ENCODE assay signal across 19 cellular contexts in the genomic region with DNA sequence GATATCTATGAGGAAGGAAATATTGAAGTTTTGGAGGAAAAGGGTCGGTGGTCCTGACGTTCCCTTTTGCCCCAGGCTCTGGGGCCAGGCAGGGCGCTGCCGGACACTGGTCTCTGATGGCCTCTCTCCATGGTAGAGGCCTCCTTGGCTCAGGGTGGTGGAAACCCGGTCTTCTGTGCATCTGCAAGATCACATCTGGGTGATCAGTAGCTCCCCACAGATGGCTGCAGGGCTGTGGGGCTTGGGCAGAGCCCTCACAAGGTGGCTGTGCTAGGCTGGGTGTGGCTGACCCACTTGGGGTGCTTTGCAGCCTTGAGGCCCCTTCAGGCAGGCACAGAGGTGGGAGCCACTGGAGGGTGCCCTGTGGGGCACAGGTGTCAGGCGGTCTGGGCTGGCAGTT. TPM values are rescaled to one million over a fixed set of nuclear protein-coding genes. Genes with fewer than 3 reads are reported as not detected.
DNase-seq lines count a peak whose midpoint lies in the region; ATAC-seq and TF ChIP-seq lines count a peak whose summit lies in the region.
"Had no signal": no experiment of that assay in that cellular context is flagged by ENCODE, and none has a peak within 500 bp of the region (broad histone marks: within the 10 kb centered on the region; RNA-seq: fewer than 3 reads in every experiment).

No MANE protein-coding gene starts in this region.

- no peaks in the 10 kb centered on the region for H3K9me2 ChIP-seq in OCI-LY7 (ENCODE audit: insufficient read depth, low read length)

- no peaks in the 10 kb centered on the region for H4K20me1 ChIP-seq in OCI-LY7 (ENCODE audit: insufficient read depth, low read length)

- H3K4me3 ChIP-seq in heart left ventricle (no peak overlapping the region), OCI-LY7 (ENCODE audit: low read depth, low read length, poor library complexity, severe bottlenecking) (no peak overlapping the region), spleen (no peak overlapping the region)
- H3K4me3 ChIP-seq: K562 had no signal

- H3K79me2 ChIP-seq in OCI-LY7 (ENCODE audit: insufficient read depth, low read depth, low read length): no peaks in the 10 kb centered on the region

- intact Hi-C loops in heart left ventricle (cut with DNase I) (loop anchor here in 1 of 10 donors (5.0 kb wide), 1 partner anchor 41 kb away; no protein-coding TSS in a partner anchor), left ventricle myocardium superior (cut with micrococcal nuclease) (no loop called here), OCI-LY7 (cut with micrococcal nuclease; ENCODE audit: unreplicated experiment) (loop anchor here (5.0 kb wide), 1 partner anchor 46 kb away; no protein-coding TSS in a partner anchor), spleen (cut with DNase I; ENCODE audit: low total_unique reads) (no loop called here)

- H3K27me3 ChIP-seq in heart left ventricle (no peaks in the 10 kb centered on the region), spleen (replicated peaks in 1 of 7) (no peaks in the 10 kb centered on the region)

- TF ChIP-seq POLR2A in heart left ventricle (IDR thresholded peaks at IDR 0.05) (no peak), spleen (IDR thresholded peaks at IDR 0.05) (no peak)

- H3K36me3 ChIP-seq in heart left ventricle (no peaks in the 10 kb centered on the region), OCI-LY7 (ENCODE audit: insufficient read depth, low read length) (no peaks in the 10 kb centered on the region), spleen (no peaks in the 10 kb centered on the region)

- no TSS peak for BruUV-seq in OCI-LY7 (replicated peaks; lab: Mats Ljungman, UMichigan)

- ATAC-seq in heart left ventricle (no peak), left ventricle myocardium superior (no peak), HG03097 (IDR thresholded peaks at IDR 0.05; ENCODE audit: low FRiP score, unreplicated experiment) (no peak), HG03095 (IDR thresholded peaks at IDR 0.05; ENCODE audit: unreplicated experiment) (no peak)

- no peak overlapping the region for H3K4me3 Mint-ChIP-seq in nephron progenitor cell

- no peak overlapping the region; the same call in 1 of the 2 replicates for H3K4me2 ChIP-seq in OCI-LY7 (ENCODE audit: low read length)

- POLR2A ChIA-PET in OCI-LY7 (lab: Charles Lee): no interaction called here

- peak overlapping the region; percentile 40; the same call in 1 of the 2 replicates for H2AFZ ChIP-seq in OCI-LY7 (ENCODE audit: low read length)

- peaks cover 13% of the 10 kb centered on the region for H3K27me3 Mint-ChIP-seq in nephron progenitor cell (ENCODE audit: low read depth, poor library complexity)

- CTCF ChIA-PET in OCI-LY7 (lab: Charles Lee; ENCODE audit: unreplicated experiment): no interaction called here

- H3K9me3 Mint-ChIP-seq in nephron progenitor cell: no peaks in the 10 kb centered on the region

- TF ChIP-seq CTCF in heart left ventricle (IDR thresholded peaks at IDR 0.05): no peak
- TF ChIP-seq CTCF in OCI-LY7 (conservative IDR thresholded peaks at IDR 0.05; ENCODE audit: low read length): no peak
- no peak for TF ChIP-seq CTCF in nephron progenitor cell (IDR thresholded peaks at IDR 0.05)
- TF ChIP-seq CTCF in spleen (IDR thresholded peaks at IDR 0.05 in 8 of 11, conservative IDR thresholded peaks at IDR 0.05 in 3 of 11): no peak

- peak in 3 of 5 donors; percentile 15 to 22 (median 18) for DNase-seq in heart left ventricle
- no peak for DNase-seq in left ventricle myocardium superior
- no peak for DNase-seq in OCI-LY7 (ENCODE audit: low spot score)
- DNase-seq in nephron progenitor cell: no peak
- peak; percentile 58 for DNase-seq in spleen
- DNase-seq in SIG-M5 treated with dmso at 0.1 percent for 504 hours (lab: John Stamatoyannopoulos, UW; ENCODE audit: unreplicated experiment): no peak
- DNase-seq: DMS 273 treated with DMSO at 0.1 percent for 48 hours, NCI-H1417 treated with DMSO at 0.1 percent for 48 hours, NCI-H1930, NCI-H2171 treated with DMSO at 0.1 percent for 48 hours had no signal

- H3K36me3 Mint-ChIP-seq in nephron progenitor cell (ENCODE audit: low read depth): no peaks in the 10 kb centered on the region

- peaks cover 75% of the 10 kb centered on the region for H3K4me1 Mint-ChIP-seq in nephron progenitor cell

- WGBS in heart left ventricle, 4 donors: 87 to 96% (median 93%) methylated on average over 5 to 6 of the region's 6 CpGs
- WGBS in spleen, 5 donors: 71 to 85% (median 71%) methylated on average over 5 to 6 of the region's 6 CpGs

- peak overlapping the region; percentile 82 for H3K27ac Mint-ChIP-seq in nephron progenitor cell

- no peaks in the 10 kb centered on the region for H3K9me3 ChIP-seq in heart left ventricle
- no peaks in the 10 kb centered on the region for H3K9me3 ChIP-seq in OCI-LY7 (ENCODE audit: low read length)
- H3K9me3 ChIP-seq in spleen: peaks cover 0 to 2% (median 0%) of the 10 kb centered on the region in 8 donors

- no peak overlapping the region for H3K27ac ChIP-seq in heart left ventricle
- no peak overlapping the region for H3K27ac ChIP-seq in OCI-LY7 (ENCODE audit: low read depth, low read length, poor library complexity, severe bottlenecking)
- H3K27ac ChIP-seq in spleen: no peak overlapping the region
- H3K27ac ChIP-seq: C4-2B had no signal

- H3K4me1 ChIP-seq in heart left ventricle (peaks cover 0 to 34% (median 20%) of the 10 kb centered on the region in 12 donors), OCI-LY7 (ENCODE audit: insufficient read depth, low read length, poor library complexity, severe bottlenecking) (peaks cover 52% of the 10 kb centered on the region), spleen (peaks cover 0 to 29% (median 11%) of the 10 kb centered on the region in 6 donors)

RNA-seq across cellular contexts. Expression of gene RNU6ATAC, which starts 53.9 kb away (rescaled TPM):
- total RNA-seq in heart left ventricle: 100 to 1,000 TPM in 1 of 9 donors, 10 to 100 TPM in 5, not detected in 3; 17.3 to 178 (median 80.1) TPM
- not detected for polyA plus RNA-seq in heart left ventricle
- total RNA-seq in left ventricle myocardium superior: 94.3 TPM
- not detected in 2 replicates for total RNA-seq in OCI-LY7 (2014; rRNA removed; shearing (Covaris generic))
- 80.3 and 130 TPM in 2 replicates for total RNA-seq in OCI-LY7 (2022)
- 100 to 1,000 TPM in 4 of 7 donors, not detected in 3; 223 to 404 (median 271) TPM for total RNA-seq in spleen
- not detected for polyA plus RNA-seq in spleen
- total RNA-seq: A172, Daoy, H4, NCI-H460, PC-3 had no signal
- polyA plus RNA-seq: K562 had no signal

Comparison
In these comparisons a context has a peak if more than half of its experiments do, and no peak if none do; other contexts are left out.
1. DNase-seq: peak in heart left ventricle (3 of 5) and spleen (single experiment); none in left ventricle myocardium superior (single experiment), OCI-LY7 (single experiment), nephron progenitor cell (single experiment) and SIG-M5 treated with dmso at 0.1 percent for 504 hours (single experiment).